ENCODE assay signal across 8 cellular contexts in genomic region chr2:198374375-198375072, GRCh38.
DNase-seq lines count a peak whose midpoint lies in the region; ATAC-seq and TF ChIP-seq lines count a peak whose summit lies in the region.

No MANE protein-coding gene starts in this region.

- H3K36me3 Mint-ChIP-seq in Calu3 (ENCODE audit: insufficient read depth, unreplicated experiment): no peaks in the 10 kb centered on the region

- BruUV-seq in Calu3 (replicated peaks; lab: Mats Ljungman, UMichigan) (no TSS peak), HCT116 (replicated peaks; lab: Mats Ljungman, UMichigan) (no TSS peak)

- no peak overlapping the region for H2AFZ ChIP-seq in HCT116 (ENCODE audit: low read depth, low read length, poor library complexity, severe bottlenecking)

- no peak overlapping the region for H3K4me2 ChIP-seq in HCT116 (ENCODE audit: low read length)

- intact Hi-C loops in Calu3 (cut with micrococcal nuclease; ENCODE audit: unreplicated experiment): loop anchor here (5.0 to 10.0 kb wide), 4 partner anchors 57 to 1113 kb away; no protein-coding TSS in a partner anchor
- intact Hi-C loops in HCT116 (cut with micrococcal nuclease): loop anchor here (1.0 kb wide), 1 partner anchor 1115 kb away; no protein-coding TSS in a partner anchor
- intact Hi-C loops in body of pancreas (cut with DNase I): no loop called here
- intact Hi-C loops in lower lobe of right lung (cut with DNase I): no loop called here
- intact Hi-C loops in esophagus squamous epithelium (cut with DNase I): no loop called here

- TF ChIP-seq POLR2A in HCT116 (IDR thresholded peaks at IDR 0.05; ENCODE audit: borderline replicate concordance, extremely low read depth, insufficient read depth, insufficient read length) (no peak), body of pancreas (IDR thresholded peaks at IDR 0.05) (no peak), esophagus squamous epithelium (IDR thresholded peaks at IDR 0.05) (no peak)

- H3K4me3 ChIP-seq in HCT116 (replicated peaks in 1 of 2; ENCODE audit: low read depth in 1 of 2, low read length in 2 of 2) (no peak overlapping the region), body of pancreas (no peak overlapping the region), lower lobe of right lung (no peak overlapping the region), esophagus squamous epithelium (no peak overlapping the region)

- DNase-seq in Calu3: peak; percentile 52
- DNase-seq in HCT116 (ENCODE audit: low read depth, low spot score): no peak
- DNase-seq in NCI-H82 treated with DMSO at 0.1 percent for 48 hours (lab: John Stamatoyannopoulos, UW; ENCODE audit: unreplicated experiment): peak; percentile 21
- DNase-seq in body of pancreas: peak; percentile 13 to 48 (median 34)
- DNase-seq in lower lobe of right lung: no peak
- no peak for DNase-seq in stimulated activated naive CD4-positive, alpha-beta T cell (lab: John Stamatoyannopoulos, UW)
- no peak for DNase-seq in NCI-H2171 (lab: John Stamatoyannopoulos, UW)
- DNase-seq in esophagus squamous epithelium (lab: John Stamatoyannopoulos, UW): no peak

- H3K9me2 ChIP-seq in HCT116 (ENCODE audit: insufficient read depth): no peaks in the 10 kb centered on the region

- H3K4me3 Mint-ChIP-seq in Calu3 (ENCODE audit: low read depth, unreplicated experiment): no peak overlapping the region

- no peaks in the 10 kb centered on the region for H3K4me1 Mint-ChIP-seq in Calu3 (ENCODE audit: low read depth, unreplicated experiment)

- WGBS in body of pancreas, 2 donors: 24 to 31% methylated on average over 3 of the region's 3 CpGs
- 25 to 34% methylated on average over 3 of the region's 3 CpGs for WGBS in esophagus squamous epithelium, 2 donors

- H3K9me3 ChIP-seq in HCT116 (ENCODE audit: control insufficient read depth in 1 of 2, insufficient read depth in 1 of 2, low read depth in 1 of 2, low read length in 2 of 2): no peaks in the 10 kb centered on the region
- no peaks in the 10 kb centered on the region for H3K9me3 ChIP-seq in body of pancreas
- H3K9me3 ChIP-seq in lower lobe of right lung: no peaks in the 10 kb centered on the region
- H3K9me3 ChIP-seq in esophagus squamous epithelium: no peaks in the 10 kb centered on the region

- peak; percentile 74 for TF ChIP-seq RAD21 in HCT116 (IDR thresholded peaks at IDR 0.05; ENCODE audit: low read depth)

- CTCF ChIA-PET in Calu3 (lab: Charles Lee) (interaction anchor here (1.0 kb wide), 1 partner anchor 1114 kb away, joined by 4 read pairs; no protein-coding TSS in a partner anchor), HCT116 (lab: Charles Lee) (interaction anchor here (0.6 to 1.4 kb wide), 10 partner anchors 11 to 1231 kb away, joined by 3 to 9 read pairs (median 4); no protein-coding TSS in a partner anchor)

- no peak overlapping the region for H3K9ac ChIP-seq in HCT116 (ENCODE audit: low read length)

- H3K9me3 Mint-ChIP-seq in Calu3 (ENCODE audit: low read depth, unreplicated experiment): no peaks in the 10 kb centered on the region

- TF ChIP-seq CTCF in Calu3 (IDR thresholded peaks at IDR 0.05; ENCODE audit: unreplicated experiment) (peak; percentile 71), HCT116 (IDR thresholded peaks at IDR 0.05 in 2 of 3, conservative IDR thresholded peaks at IDR 0.05 in 1 of 3; ENCODE audit: borderline replicate concordance in 1 of 3, insufficient read depth in 1 of 3, low read depth in 2 of 3, low read length in 2 of 3) (peak; percentile 48 to 93 (median 84); a peak in 5 of 6 replicates), body of pancreas (IDR thresholded peaks at IDR 0.05) (peak in 6 of 7 experiments; percentile 31 to 57 (median 41)), lower lobe of right lung (IDR thresholded peaks at IDR 0.05) (peak; percentile 66), esophagus squamous epithelium (IDR thresholded peaks at IDR 0.05) (peak in 2 of 6 experiments; percentile 41 to 49)

- POLR2A ChIA-PET in HCT116 (lab: Charles Lee): no interaction called here

- H3K79me2 ChIP-seq in HCT116 (ENCODE audit: insufficient read depth, low read length): no peaks in the 10 kb centered on the region

- H3K27ac ChIP-seq in HCT116 (ENCODE audit: low read depth, low read length) (no peak overlapping the region), body of pancreas (no peak overlapping the region), lower lobe of right lung (no peak overlapping the region), esophagus squamous epithelium (no peak overlapping the region)

- H3K27me3 ChIP-seq in HCT116 (ENCODE audit: insufficient read depth, low read length): peaks cover 6% of the 10 kb centered on the region; the same call in 1 of the 2 replicates
- H3K27me3 ChIP-seq in body of pancreas: no peaks in the 10 kb centered on the region
- H3K27me3 ChIP-seq in lower lobe of right lung (ENCODE audit: low read depth): no peaks in the 10 kb centered on the region
- H3K27me3 ChIP-seq in esophagus squamous epithelium: no peaks in the 10 kb centered on the region

- H3K4me1 ChIP-seq in HCT116 (ENCODE audit: control insufficient read depth in 1 of 2, insufficient read depth in 2 of 2, low read length in 2 of 2) (peaks cover 0 to 8% of the 10 kb centered on the region in 2 experiments; a peak in 1 of 4 replicates), body of pancreas (no peaks in the 10 kb centered on the region), lower lobe of right lung (no peaks in the 10 kb centered on the region), esophagus squamous epithelium (no peaks in the 10 kb centered on the region)

- no peaks in the 10 kb centered on the region for H3K36me3 ChIP-seq in HCT116 (ENCODE audit: control insufficient read depth in 1 of 2, insufficient read depth in 2 of 2, low read length in 2 of 2)
- H3K36me3 ChIP-seq in body of pancreas (replicated peaks in 1 of 2; ENCODE audit: insufficient read depth in 1 of 2, low read depth in 2 of 2): no peaks in the 10 kb centered on the region
- no peaks in the 10 kb centered on the region for H3K36me3 ChIP-seq in lower lobe of right lung
- no peaks in the 10 kb centered on the region for H3K36me3 ChIP-seq in esophagus squamous epithelium

- ATAC-seq in HCT116 (peak; percentile 81), body of pancreas (no peak), lower lobe of right lung (peak in 1 of 2 donors; percentile 45)

- RAD21 ChIA-PET in HCT116 (lab: Charles Lee; ENCODE audit: low non-redundant PET in 1 of 2, low total read pairs in 2 of 2, uncharacterized antibody in 2 of 2, unreplicated experiment in 2 of 2): no interaction called here

- H4K20me1 ChIP-seq in HCT116 (ENCODE audit: insufficient read depth): no peaks in the 10 kb centered on the region; the same call in 1 of the 2 replicates

- no peak overlapping the region for H3K27ac Mint-ChIP-seq in Calu3 (ENCODE audit: unreplicated experiment)

- H3K27me3 Mint-ChIP-seq in Calu3 (ENCODE audit: unreplicated experiment): no peaks in the 10 kb centered on the region

TF ChIP-seq in HCT116, 20 proteins besides CTCF, POLR2A, EP300 and RAD21 (continues in another document):
- TF ChIP-seq ELF1 (IDR thresholded peaks at IDR 0.05; ENCODE audit: borderline replicate concordance, low read depth) (no peak), REST (IDR thresholded peaks at IDR 0.05; ENCODE audit: low read depth) (no peak), CEBPB (IDR thresholded peaks at IDR 0.05; ENCODE audit: low read depth) (no peak), EGR1 (IDR thresholded peaks at IDR 0.05; ENCODE audit: low read depth) (no peak), TCF7L2 (IDR thresholded peaks at IDR 0.05; ENCODE audit: borderline replicate concordance, extremely low read depth, insufficient read depth, insufficient read length) (no peak), JUND (IDR thresholded peaks at IDR 0.05) (no peak), EZH2phosphoT487 (IDR thresholded peaks at IDR 0.05; ENCODE audit: borderline replicate concordance) (no peak), SRF (IDR thresholded peaks at IDR 0.05; ENCODE audit: low read depth) (no peak), ZFX (IDR thresholded peaks at IDR 0.05) (no peak), FOSL1 (IDR thresholded peaks at IDR 0.05; ENCODE audit: low read depth) (no peak), MAX (IDR thresholded peaks at IDR 0.05) (no peak), SP1 (IDR thresholded peaks at IDR 0.05; ENCODE audit: low read depth) (no peak), ATF3 (IDR thresholded peaks at IDR 0.05) (no peak), CBX3 (IDR thresholded peaks at IDR 0.05; ENCODE audit: low read depth) (no peak), EZH2 (IDR thresholded peaks at IDR 0.05) (no peak), ZNF274 (IDR thresholded peaks at IDR 0.05; ENCODE audit: low read depth, low read length) (no peak), SIN3A (IDR thresholded peaks at IDR 0.05; ENCODE audit: low read depth) (no peak)

Comparison
In these comparisons a context has a peak if more than half of its experiments do, and no peak if none do; other contexts are left out.
1. DNase-seq: peak in Calu3 (single experiment), NCI-H82 treated with DMSO at 0.1 percent for 48 hours (single experiment) and body of pancreas (4 of 4); none in HCT116 (single experiment), lower lobe of right lung (single experiment), stimulated activated naive CD4-positive, alpha-beta T cell (0 of 6), NCI-H2171 (single experiment) and esophagus squamous epithelium (single experiment).
2. intact Hi-C loops: an anchor here in Calu3 (5.0 to 10.0 kb wide) and HCT116 (1.0 kb wide); none called in body of pancreas, lower lobe of right lung and esophagus squamous epithelium.